ENCODE assay signal across 8 cellular contexts in the genomic region with DNA sequence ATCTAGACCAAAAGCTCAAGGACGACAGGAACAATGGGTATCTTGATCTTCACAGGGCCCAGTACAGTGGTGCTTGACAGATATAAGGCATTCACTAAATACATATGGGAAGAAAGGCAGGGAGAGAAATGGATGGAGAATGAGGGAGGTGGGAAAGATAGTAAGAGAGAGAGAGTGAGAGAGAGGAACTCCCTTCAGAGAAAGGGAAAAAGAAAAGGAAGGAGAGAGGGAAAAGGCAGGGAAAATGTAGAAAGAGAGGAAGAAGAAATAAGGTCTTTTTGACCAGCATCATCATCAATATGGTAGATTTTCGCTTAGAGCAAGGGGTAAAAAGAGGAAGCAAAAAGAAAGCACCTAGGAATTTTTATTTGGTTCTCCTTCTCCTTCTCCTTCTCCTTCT. TPM values are rescaled to one million over a fixed set of nuclear protein-coding genes. Genes with fewer than 3 reads are reported as not detected.
"Had no signal": no experiment of that assay in that cellular context is flagged by ENCODE, and none has a peak within 500 bp of the region (broad histone marks: within the 10 kb centered on the region; RNA-seq: fewer than 3 reads in every experiment).

No MANE protein-coding gene starts in this region.

- H3K36me3 ChIP-seq: HAP-1 had no signal

- ATAC-seq: HCT116, K562 had no signal

- H3K9me3 ChIP-seq: HAP-1 had no signal

- H3K4me3 ChIP-seq: HAP-1, K562 had no signal

- DNase-seq: GOT3, H7, IMR-90 had no signal

- H3K4me1 ChIP-seq: HAP-1 had no signal

RNA-seq across cellular contexts. Expression of gene ANKRD66, which starts 0.8 kb away (rescaled TPM):
- total RNA-seq: H4, H7, HT-29, IMR-90, K562 had no signal
- polyA plus RNA-seq: IMR-90, K562 had no signal

RNA-seq across cellular contexts. Expression of gene PLA2G7, which starts 10.8 kb away (rescaled TPM):
- total RNA-seq: H4, HT-29, IMR-90, K562 had no signal
- polyA plus RNA-seq: IMR-90, K562 had no signal

RNA-seq across cellular contexts. Expression of gene MEP1A, which starts 47.2 kb away (rescaled TPM):
- total RNA-seq: H7, IMR-90, K562 had no signal
- polyA plus RNA-seq: IMR-90, K562 had no signal

RNA-seq across cellular contexts. Expression of gene TDRD6, which starts 58.3 kb away (rescaled TPM):
- total RNA-seq: H7, HT-29, IMR-90 had no signal
- polyA plus RNA-seq: IMR-90 had no signal
